ENCODE assay signal across 8 cellular contexts in the genomic region with DNA sequence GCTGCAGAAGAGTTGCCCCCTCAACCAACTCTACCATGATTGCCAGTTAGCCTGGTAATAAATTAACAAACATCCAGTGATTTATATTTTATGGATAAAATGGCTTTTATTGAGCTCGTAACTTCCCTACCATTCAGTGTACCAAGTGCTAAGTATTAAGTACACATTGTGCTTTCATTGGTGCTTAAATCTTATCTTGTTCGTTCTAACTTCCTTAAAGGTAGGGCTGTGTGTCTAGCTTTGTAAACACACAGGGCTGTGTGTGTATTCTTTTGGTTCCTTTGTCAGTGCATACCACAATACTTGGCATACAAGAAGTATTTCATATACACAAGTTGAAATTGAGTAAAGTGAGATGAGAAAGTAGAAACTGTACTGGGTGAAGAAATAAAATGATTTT.
"Had no signal": no experiment of that assay in that cellular context is flagged by ENCODE, and none has a peak within 500 bp of the region (broad histone marks: within the 10 kb centered on the region; RNA-seq: fewer than 3 reads in every experiment).

No MANE protein-coding gene starts in this region.

- H2AFZ ChIP-seq: GM23338 had no signal

- H3K4me1 ChIP-seq: HAP-1 had no signal

- H3K4me3 ChIP-seq: GM23338, HAP-1 had no signal

- DNase-seq: H7, HFFc6 had no signal

- H3K27ac Mint-ChIP-seq: GM23338, HFFc6, IgD-negative memory B cell had no signal

- H3K4me2 ChIP-seq: GM23338 had no signal

- H3K9me3 Mint-ChIP-seq: GM23338, HFFc6, IgD-negative memory B cell had no signal

- H3K27me3 Mint-ChIP-seq: IgD-negative memory B cell had no signal

- H3K36me3 ChIP-seq: HAP-1 had no signal

- H3K36me3 Mint-ChIP-seq: IgD-negative memory B cell had no signal

- H3K27ac ChIP-seq: HL-60 had no signal

- H3K4me3 Mint-ChIP-seq: GM23338, HFFc6, IgD-negative memory B cell had no signal

- ATAC-seq: GM23338, HCT116, HepG2 had no signal

- H3K9me3 ChIP-seq: HAP-1 had no signal

- H3K4me1 Mint-ChIP-seq: GM23338, IgD-negative memory B cell had no signal
